In the genomic region with DNA sequence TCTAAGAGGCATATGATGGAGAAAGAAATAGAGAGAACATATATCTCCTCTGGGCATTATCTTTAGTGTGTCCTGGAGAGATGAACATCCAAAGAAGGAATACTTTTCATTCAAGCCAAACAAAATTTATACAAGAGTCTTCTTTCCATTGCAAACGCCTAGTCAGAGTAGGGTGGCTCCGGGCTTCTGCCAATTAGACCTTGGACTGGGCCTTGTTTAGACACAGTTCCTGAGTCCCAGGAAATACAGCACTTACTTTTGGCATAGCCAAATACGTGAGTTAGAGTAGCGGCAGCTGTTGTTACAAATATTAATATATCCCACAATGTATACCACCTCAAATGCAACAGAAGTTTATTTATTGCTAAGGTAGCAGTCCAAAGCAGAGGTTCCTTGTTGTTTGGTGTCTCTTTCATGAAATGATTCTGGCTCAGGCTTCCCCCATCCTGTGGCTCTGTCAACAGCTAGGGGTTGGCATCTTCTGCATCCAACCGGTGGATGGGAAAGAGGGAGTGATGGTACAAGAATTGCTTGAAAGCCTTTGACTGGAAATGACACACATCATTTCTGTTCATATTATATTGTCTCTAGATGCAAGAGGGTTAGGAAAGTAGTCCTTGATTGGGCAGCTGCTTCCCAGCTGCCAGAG, we compare ENCODE assay signal across 1 cellular context.
TF ChIP-seq lines count a peak whose summit lies in the region.

No MANE protein-coding gene starts in this region.

TF ChIP-seq in HepG2, 621 proteins besides CTCF, POLR2A, EP300 and RAD21 (continued from another document):
- TF ChIP-seq ZNF589 (CRISPR knock-in tag; conservative IDR thresholded peaks at IDR 0.05) = no peak
- no peak for TF ChIP-seq ZMYM3 (CRISPR knock-in tag; IDR thresholded peaks at IDR 0.05)
- TF ChIP-seq NR0B2 (CRISPR knock-in tag; IDR thresholded peaks at IDR 0.05) = no peak
- TF ChIP-seq KLF12 (CRISPR knock-in tag; IDR thresholded peaks at IDR 0.05; ENCODE audit: borderline replicate concordance) = no peak
- peak; percentile 51 for TF ChIP-seq ZFX (CRISPR knock-in tag; IDR thresholded peaks at IDR 0.05; ENCODE audit: low read depth)
